Comparison of ENCODE assay signal across 1 cellular context in the genomic region with DNA sequence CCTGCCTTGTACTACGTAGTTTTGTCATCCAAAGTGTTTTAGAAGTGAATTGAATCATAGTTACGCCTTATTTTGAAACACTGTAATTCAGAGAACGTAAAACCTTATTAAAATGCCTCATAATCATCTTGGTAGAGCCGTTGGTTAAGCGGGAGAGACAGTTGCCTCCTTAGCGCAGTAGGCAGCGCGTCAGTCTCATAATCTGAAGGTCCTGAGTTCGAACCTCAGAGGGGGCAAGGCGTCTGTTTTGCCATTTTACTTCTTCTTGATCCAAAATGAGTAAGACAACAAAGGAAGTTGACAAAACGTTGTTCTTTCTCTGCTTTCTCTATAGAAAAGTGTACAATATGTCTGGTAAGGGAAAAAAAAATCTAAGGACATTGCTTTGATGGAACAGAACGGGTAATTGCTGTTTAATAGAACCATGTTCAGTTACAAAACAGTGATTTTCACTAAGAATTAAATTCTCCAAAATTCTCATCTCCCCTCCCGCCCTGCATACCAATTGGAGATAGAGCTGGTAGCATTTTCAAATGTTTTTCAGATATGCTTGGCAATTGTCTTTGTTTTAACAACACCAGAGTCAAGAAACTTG.
TF ChIP-seq lines count a peak whose summit lies in the region.

No MANE protein-coding gene starts in this region.

TF ChIP-seq in HepG2, 621 proteins besides CTCF, POLR2A, EP300 and RAD21 (continued from another document and continues in another):
- TF ChIP-seq, protein P1, sequence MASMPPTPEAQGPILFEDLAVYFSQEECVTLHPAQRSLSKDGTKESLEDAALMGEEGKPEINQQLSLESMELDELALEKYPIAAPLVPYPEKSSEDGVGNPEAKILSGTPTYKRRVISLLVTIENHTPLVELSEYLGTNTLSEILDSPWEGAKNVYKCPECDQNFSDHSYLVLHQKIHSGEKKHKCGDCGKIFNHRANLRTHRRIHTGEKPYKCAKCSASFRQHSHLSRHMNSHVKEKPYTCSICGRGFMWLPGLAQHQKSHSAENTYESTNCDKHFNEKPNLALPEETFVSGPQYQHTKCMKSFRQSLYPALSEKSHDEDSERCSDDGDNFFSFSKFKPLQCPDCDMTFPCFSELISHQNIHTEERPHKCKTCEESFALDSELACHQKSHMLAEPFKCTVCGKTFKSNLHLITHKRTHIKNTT (CRISPR knock-in tag; IDR thresholded peaks at IDR 0.05) = no peak
- TF ChIP-seq ZNF782 (CRISPR knock-in tag; IDR thresholded peaks at IDR 0.05; ENCODE audit: borderline replicate concordance) (no peak), TGIF2 (CRISPR knock-in tag; IDR thresholded peaks at IDR 0.05) (no peak), ZNF672 (CRISPR knock-in tag; IDR thresholded peaks at IDR 0.05) (no peak), ZBTB7B (CRISPR knock-in tag; IDR thresholded peaks at IDR 0.05) (peak; percentile 58; the same call in 1 of the 2 replicates), SETDB1 (CRISPR knock-in tag; IDR thresholded peaks at IDR 0.05; ENCODE audit: borderline replicate concordance) (no peak), ZNF460 (CRISPR knock-in tag; IDR thresholded peaks at IDR 0.05; ENCODE audit: borderline replicate concordance) (0 out of 2 replicates have a peak, but pooled peaks have one; percentile 26), SMARCE1 (IDR thresholded peaks at IDR 0.05; ENCODE audit: borderline replicate concordance) (no peak), ZFY (CRISPR knock-in tag; IDR thresholded peaks at IDR 0.05) (no peak), SOX5 (CRISPR knock-in tag; IDR thresholded peaks at IDR 0.05; ENCODE audit: borderline replicate concordance) (peak; percentile 59; the same call in 1 of the 2 replicates), ZNF354B (CRISPR knock-in tag; IDR thresholded peaks at IDR 0.05) (no peak), ZNF235 (CRISPR knock-in tag; IDR thresholded peaks at IDR 0.05; ENCODE audit: borderline replicate concordance) (no peak), TAF15 (IDR thresholded peaks at IDR 0.05; ENCODE audit: low read depth, low read length, poor library complexity, severe bottlenecking) (no peak), ZNF34 (CRISPR knock-in tag; IDR thresholded peaks at IDR 0.05; ENCODE audit: borderline replicate concordance) (no peak), ZNF124 (CRISPR knock-in tag; IDR thresholded peaks at IDR 0.05) (peak; percentile 95), ZNF790 (CRISPR knock-in tag; IDR thresholded peaks at IDR 0.05; ENCODE audit: borderline replicate concordance) (no peak), JARID2 (CRISPR knock-in tag; IDR thresholded peaks at IDR 0.05; ENCODE audit: insufficient replicate concordance) (no peak), ZNF777 (CRISPR knock-in tag; IDR thresholded peaks at IDR 0.05) (0 out of 2 replicates have a peak, but pooled peaks have one; percentile 11), ZFAT (CRISPR knock-in tag; conservative IDR thresholded peaks at IDR 0.05) (no peak), KLF15 (CRISPR knock-in tag; IDR thresholded peaks at IDR 0.05; ENCODE audit: borderline replicate concordance) (no peak), ZNF207 (IDR thresholded peaks at IDR 0.05; ENCODE audit: borderline replicate concordance) (no peak), AKAP8 (CRISPR knock-in tag; IDR thresholded peaks at IDR 0.05) (no peak), ZNF564 (CRISPR knock-in tag; IDR thresholded peaks at IDR 0.05) (no peak), MEIS2 (CRISPR knock-in tag; IDR thresholded peaks at IDR 0.05) (no peak), MBNL3 (CRISPR knock-in tag; conservative IDR thresholded peaks at IDR 0.05) (no peak), ZSCAN30 (CRISPR knock-in tag; IDR thresholded peaks at IDR 0.05) (no peak), ZNF788 (CRISPR knock-in tag; IDR thresholded peaks at IDR 0.05; ENCODE audit: borderline replicate concordance) (no peak), RXRA (CRISPR knock-in tag; IDR thresholded peaks at IDR 0.05) (no peak; the same call in 1 of the 2 replicates), NFKBIZ (CRISPR knock-in tag; IDR thresholded peaks at IDR 0.05) (0 out of 2 replicates have a peak, but pooled peaks have one; percentile 85), ZNF792 (CRISPR knock-in tag; IDR thresholded peaks at IDR 0.05) (peak; percentile 90), FOXO1 (CRISPR knock-in tag; IDR thresholded peaks at IDR 0.05) (peak; percentile 65; the same call in 1 of the 2 replicates), ZNF234 (CRISPR knock-in tag; conservative IDR thresholded peaks at IDR 0.05) (no peak), ZSCAN22 (CRISPR knock-in tag; IDR thresholded peaks at IDR 0.05) (no peak), ZNF563 (CRISPR knock-in tag; IDR thresholded peaks at IDR 0.05) (no peak), ZNF816 (CRISPR knock-in tag; IDR thresholded peaks at IDR 0.05; ENCODE audit: borderline replicate concordance) (no peak), ZNF598 (CRISPR knock-in tag; IDR thresholded peaks at IDR 0.05; ENCODE audit: borderline replicate concordance) (no peak), ZNF224 (CRISPR knock-in tag; IDR thresholded peaks at IDR 0.05) (no peak; the same call in 1 of the 2 replicates)
- TF ChIP-seq, protein P2, sequence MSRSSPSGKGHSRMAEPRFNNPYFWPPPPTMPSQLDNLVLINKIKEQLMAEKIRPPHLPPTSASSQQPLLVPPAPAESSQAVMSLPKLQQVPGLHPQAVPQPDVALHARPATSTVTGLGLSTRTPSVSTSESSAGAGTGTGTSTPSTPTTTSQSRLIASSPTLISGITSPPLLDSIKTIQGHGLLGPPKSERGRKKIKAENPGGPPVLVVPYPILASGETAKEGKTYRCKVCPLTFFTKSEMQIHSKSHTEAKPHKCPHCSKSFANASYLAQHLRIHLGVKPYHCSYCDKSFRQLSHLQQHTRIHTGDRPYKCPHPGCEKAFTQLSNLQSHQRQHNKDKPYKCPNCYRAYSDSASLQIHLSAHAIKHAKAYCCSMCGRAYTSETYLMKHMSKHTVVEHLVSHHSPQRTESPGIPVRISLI (CRISPR knock-in tag; IDR thresholded peaks at IDR 0.05; ENCODE audit: borderline replicate concordance) = peak; percentile 56; the same call in 1 of the 2 replicates
- TF ChIP-seq, protein P3, sequence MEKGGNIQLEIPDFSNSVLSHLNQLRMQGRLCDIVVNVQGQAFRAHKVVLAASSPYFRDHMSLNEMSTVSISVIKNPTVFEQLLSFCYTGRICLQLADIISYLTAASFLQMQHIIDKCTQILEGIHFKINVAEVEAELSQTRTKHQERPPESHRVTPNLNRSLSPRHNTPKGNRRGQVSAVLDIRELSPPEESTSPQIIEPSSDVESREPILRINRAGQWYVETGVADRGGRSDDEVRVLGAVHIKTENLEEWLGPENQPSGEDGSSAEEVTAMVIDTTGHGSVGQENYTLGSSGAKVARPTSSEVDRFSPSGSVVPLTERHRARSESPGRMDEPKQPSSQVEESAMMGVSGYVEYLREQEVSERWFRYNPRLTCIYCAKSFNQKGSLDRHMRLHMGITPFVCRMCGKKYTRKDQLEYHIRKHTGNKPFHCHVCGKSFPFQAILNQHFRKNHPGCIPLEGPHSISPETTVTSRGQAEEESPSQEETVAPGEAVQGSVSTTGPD (CRISPR knock-in tag; IDR thresholded peaks at IDR 0.05) = no peak
- TF ChIP-seq, protein P4, sequence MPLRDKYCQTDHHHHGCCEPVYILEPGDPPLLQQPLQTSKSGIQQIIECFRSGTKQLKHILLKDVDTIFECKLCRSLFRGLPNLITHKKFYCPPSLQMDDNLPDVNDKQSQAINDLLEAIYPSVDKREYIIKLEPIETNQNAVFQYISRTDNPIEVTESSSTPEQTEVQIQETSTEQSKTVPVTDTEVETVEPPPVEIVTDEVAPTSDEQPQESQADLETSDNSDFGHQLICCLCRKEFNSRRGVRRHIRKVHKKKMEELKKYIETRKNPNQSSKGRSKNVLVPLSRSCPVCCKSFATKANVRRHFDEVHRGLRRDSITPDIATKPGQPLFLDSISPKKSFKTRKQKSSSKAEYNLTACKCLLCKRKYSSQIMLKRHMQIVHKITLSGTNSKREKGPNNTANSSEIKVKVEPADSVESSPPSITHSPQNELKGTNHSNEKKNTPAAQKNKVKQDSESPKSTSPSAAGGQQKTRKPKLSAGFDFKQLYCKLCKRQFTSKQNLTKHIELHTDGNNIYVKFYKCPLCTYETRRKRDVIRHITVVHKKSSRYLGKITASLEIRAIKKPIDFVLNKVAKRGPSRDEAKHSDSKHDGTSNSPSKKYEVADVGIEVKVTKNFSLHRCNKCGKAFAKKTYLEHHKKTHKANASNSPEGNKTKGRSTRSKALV (CRISPR knock-in tag; IDR thresholded peaks at IDR 0.05) = no peak
- TF ChIP-seq, protein P5, sequence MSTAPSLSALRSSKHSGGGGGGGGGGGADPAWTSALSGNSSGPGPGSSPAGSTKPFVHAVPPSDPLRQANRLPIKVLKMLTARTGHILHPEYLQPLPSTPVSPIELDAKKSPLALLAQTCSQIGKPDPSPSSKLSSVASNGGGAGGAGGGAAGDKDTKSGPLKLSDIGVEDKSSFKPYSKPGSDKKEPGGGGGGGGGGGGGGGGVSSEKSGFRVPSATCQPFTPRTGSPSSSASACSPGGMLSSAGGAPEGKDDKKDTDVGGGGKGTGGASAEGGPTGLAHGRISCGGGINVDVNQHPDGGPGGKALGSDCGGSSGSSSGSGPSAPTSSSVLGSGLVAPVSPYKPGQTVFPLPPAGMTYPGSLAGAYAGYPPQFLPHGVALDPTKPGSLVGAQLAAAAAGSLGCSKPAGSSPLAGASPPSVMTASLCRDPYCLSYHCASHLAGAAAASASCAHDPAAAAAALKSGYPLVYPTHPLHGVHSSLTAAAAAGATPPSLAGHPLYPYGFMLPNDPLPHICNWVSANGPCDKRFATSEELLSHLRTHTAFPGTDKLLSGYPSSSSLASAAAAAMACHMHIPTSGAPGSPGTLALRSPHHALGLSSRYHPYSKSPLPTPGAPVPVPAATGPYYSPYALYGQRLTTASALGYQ (CRISPR knock-in tag; IDR thresholded peaks at IDR 0.05) = no peak
- TF ChIP-seq, protein P6, sequence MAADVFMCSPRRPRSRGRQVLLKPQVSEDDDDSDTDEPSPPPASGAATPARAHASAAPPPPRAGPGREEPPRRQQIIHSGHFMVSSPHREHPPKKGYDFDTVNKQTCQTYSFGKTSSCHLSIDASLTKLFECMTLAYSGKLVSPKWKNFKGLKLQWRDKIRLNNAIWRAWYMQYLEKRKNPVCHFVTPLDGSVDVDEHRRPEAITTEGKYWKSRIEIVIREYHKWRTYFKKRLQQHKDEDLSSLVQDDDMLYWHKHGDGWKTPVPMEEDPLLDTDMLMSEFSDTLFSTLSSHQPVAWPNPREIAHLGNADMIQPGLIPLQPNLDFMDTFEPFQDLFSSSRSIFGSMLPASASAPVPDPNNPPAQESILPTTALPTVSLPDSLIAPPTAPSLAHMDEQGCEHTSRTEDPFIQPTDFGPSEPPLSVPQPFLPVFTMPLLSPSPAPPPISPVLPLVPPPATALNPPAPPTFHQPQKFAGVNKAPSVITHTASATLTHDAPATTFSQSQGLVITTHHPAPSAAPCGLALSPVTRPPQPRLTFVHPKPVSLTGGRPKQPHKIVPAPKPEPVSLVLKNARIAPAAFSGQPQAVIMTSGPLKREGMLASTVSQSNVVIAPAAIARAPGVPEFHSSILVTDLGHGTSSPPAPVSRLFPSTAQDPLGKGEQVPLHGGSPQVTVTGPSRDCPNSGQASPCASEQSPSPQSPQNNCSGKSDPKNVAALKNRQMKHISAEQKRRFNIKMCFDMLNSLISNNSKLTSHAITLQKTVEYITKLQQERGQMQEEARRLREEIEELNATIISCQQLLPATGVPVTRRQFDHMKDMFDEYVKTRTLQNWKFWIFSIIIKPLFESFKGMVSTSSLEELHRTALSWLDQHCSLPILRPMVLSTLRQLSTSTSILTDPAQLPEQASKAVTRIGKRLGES (CRISPR knock-in tag; IDR thresholded peaks at IDR 0.05; ENCODE audit: borderline replicate concordance) = no peak
- TF ChIP-seq, protein P7, sequence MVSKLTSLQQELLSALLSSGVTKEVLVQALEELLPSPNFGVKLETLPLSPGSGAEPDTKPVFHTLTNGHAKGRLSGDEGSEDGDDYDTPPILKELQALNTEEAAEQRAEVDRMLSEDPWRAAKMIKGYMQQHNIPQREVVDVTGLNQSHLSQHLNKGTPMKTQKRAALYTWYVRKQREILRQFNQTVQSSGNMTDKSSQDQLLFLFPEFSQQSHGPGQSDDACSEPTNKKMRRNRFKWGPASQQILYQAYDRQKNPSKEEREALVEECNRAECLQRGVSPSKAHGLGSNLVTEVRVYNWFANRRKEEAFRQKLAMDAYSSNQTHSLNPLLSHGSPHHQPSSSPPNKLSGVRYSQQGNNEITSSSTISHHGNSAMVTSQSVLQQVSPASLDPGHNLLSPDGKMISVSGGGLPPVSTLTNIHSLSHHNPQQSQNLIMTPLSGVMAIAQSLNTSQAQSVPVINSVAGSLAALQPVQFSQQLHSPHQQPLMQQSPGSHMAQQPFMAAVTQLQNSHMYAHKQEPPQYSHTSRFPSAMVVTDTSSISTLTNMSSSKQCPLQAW (CRISPR knock-in tag; IDR thresholded peaks at IDR 0.05) = peak; percentile 33; the same call in 1 of the 2 replicates
- TF ChIP-seq, protein P8, sequence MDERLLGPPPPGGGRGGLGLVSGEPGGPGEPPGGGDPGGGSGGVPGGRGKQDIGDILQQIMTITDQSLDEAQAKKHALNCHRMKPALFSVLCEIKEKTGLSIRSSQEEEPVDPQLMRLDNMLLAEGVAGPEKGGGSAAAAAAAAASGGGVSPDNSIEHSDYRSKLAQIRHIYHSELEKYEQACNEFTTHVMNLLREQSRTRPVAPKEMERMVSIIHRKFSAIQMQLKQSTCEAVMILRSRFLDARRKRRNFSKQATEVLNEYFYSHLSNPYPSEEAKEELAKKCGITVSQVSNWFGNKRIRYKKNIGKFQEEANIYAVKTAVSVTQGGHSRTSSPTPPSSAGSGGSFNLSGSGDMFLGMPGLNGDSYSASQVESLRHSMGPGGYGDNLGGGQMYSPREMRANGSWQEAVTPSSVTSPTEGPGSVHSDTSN (CRISPR knock-in tag; IDR thresholded peaks at IDR 0.05) = no peak
- TF ChIP-seq, protein P9, sequence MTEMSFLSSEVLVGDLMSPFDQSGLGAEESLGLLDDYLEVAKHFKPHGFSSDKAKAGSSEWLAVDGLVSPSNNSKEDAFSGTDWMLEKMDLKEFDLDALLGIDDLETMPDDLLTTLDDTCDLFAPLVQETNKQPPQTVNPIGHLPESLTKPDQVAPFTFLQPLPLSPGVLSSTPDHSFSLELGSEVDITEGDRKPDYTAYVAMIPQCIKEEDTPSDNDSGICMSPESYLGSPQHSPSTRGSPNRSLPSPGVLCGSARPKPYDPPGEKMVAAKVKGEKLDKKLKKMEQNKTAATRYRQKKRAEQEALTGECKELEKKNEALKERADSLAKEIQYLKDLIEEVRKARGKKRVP (CRISPR knock-in tag; IDR thresholded peaks at IDR 0.05) = no peak
- TF ChIP-seq, protein P10, sequence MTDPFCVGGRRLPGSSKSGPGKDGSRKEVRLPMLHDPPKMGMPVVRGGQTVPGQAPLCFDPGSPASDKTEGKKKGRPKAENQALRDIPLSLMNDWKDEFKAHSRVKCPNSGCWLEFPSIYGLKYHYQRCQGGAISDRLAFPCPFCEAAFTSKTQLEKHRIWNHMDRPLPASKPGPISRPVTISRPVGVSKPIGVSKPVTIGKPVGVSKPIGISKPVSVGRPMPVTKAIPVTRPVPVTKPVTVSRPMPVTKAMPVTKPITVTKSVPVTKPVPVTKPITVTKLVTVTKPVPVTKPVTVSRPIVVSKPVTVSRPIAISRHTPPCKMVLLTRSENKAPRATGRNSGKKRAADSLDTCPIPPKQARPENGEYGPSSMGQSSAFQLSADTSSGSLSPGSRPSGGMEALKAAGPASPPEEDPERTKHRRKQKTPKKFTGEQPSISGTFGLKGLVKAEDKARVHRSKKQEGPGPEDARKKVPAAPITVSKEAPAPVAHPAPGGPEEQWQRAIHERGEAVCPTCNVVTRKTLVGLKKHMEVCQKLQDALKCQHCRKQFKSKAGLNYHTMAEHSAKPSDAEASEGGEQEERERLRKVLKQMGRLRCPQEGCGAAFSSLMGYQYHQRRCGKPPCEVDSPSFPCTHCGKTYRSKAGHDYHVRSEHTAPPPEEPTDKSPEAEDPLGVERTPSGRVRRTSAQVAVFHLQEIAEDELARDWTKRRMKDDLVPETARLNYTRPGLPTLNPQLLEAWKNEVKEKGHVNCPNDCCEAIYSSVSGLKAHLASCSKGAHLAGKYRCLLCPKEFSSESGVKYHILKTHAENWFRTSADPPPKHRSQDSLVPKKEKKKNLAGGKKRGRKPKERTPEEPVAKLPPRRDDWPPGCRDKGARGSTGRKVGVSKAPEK (CRISPR knock-in tag; IDR thresholded peaks at IDR 0.05; ENCODE audit: borderline replicate concordance) = 0 out of 2 replicates have a peak, but pooled peaks have one; percentile 87
